22 cellular contexts compared by ENCODE assay signal in genomic region chr13:63050287-63050686, GRCh38.
DNase-seq lines count a peak whose midpoint lies in the region; ATAC-seq, FAIRE-seq and TF ChIP-seq lines count a peak whose summit lies in the region.
"Had no signal": no experiment of that assay in that cellular context is flagged by ENCODE, and none has a peak within 500 bp of the region (broad histone marks: within the 10 kb centered on the region; RNA-seq: fewer than 3 reads in every experiment).

No MANE protein-coding gene starts in this region.

- FAIRE-seq in A204.1 (lab: Jason Lieb, UNC), result peak; percentile 91
- FAIRE-seq in RCC 7860 (lab: Jason Lieb, UNC), result peak; percentile 39
- FAIRE-seq: GM12891, GM19239 had no signal

- no peak overlapping the region for H3K4me3 ChIP-seq in Caco-2 (ENCODE audit: low read depth, low read length)
- H3K4me3 ChIP-seq: BLaER1 had no signal

- no peak for TF ChIP-seq CTCF in WTC11 (IDR thresholded peaks at IDR 0.05)
- TF ChIP-seq CTCF in Caco-2 (IDR thresholded peaks at IDR 0.05; ENCODE audit: insufficient read depth in 1 of 2, low read depth in 1 of 2, low read length in 1 of 2, severe bottlenecking in 1 of 2, unreplicated experiment in 1 of 2), result no peak

- BruUV-seq in Caco-2 (replicated peaks; lab: Mats Ljungman, UMichigan), result no TSS peak

- no peak for ATAC-seq in WTC11
- ATAC-seq in HG03378 (IDR thresholded peaks at IDR 0.05; ENCODE audit: unreplicated experiment), result no peak

- H3K4me3 Mint-ChIP-seq in WTC11, result no peak overlapping the region
- no peak overlapping the region for H3K4me3 Mint-ChIP-seq in Caco-2 (ENCODE audit: unreplicated experiment)
- H3K4me3 Mint-ChIP-seq: CD14-positive monocyte; CD4-positive, alpha-beta memory T cell; CD4-positive, CD25-positive, alpha-beta regulatory T cell had no signal

- H3K9me3 Mint-ChIP-seq in WTC11, result peaks cover 13% of the 10 kb centered on the region
- H3K9me3 Mint-ChIP-seq in Caco-2 (ENCODE audit: unreplicated experiment), result no peaks in the 10 kb centered on the region

- no peaks in the 10 kb centered on the region for H3K36me3 ChIP-seq in Caco-2 (ENCODE audit: control insufficient read depth, insufficient read depth, low read length)
- H3K36me3 ChIP-seq: BE2C, BLaER1 had no signal

- DNase-seq in RCC 7860 (ENCODE audit: low spot score) (no peak), WTC11 (ENCODE audit: low spot score) (no peak), NCI-H1417 treated with DMSO at 0.1 percent for 48 hours (lab: John Stamatoyannopoulos, UW) (no peak), Caco-2 (no peak)
- DNase-seq: ACHN; BE2C; C1 segment of cervical spinal cord; CD4-positive, alpha-beta memory T cell; CD4-positive, CD25-positive, alpha-beta regulatory T cell; DMS 273 treated with DMSO at 0.1 percent for 48 hours; DMS153; DMS53; DMS79; DND-41; EL; GF-D8 had no signal

- CTCF ChIA-PET in WTC11 (lab: Charles Lee), result no interaction called here
- CTCF ChIA-PET in Caco-2 (lab: Charles Lee), result no interaction called here

- H3K27me3 Mint-ChIP-seq in WTC11 (ENCODE audit: low read depth), result no peaks in the 10 kb centered on the region
- H3K27me3 Mint-ChIP-seq in Caco-2 (ENCODE audit: insufficient read depth, unreplicated experiment), result peaks cover 1% of the 10 kb centered on the region
- H3K27me3 Mint-ChIP-seq: CD4-positive, alpha-beta memory T cell; CD4-positive, CD25-positive, alpha-beta regulatory T cell had no signal

- intact Hi-C loops in Caco-2 (cut with micrococcal nuclease; ENCODE audit: unreplicated experiment), result no loop called here

- H3K9me3 ChIP-seq in Caco-2, result no peaks in the 10 kb centered on the region
- H3K9me3 ChIP-seq: BE2C, BLaER1 had no signal

- peaks cover 6% of the 10 kb centered on the region for H3K36me3 Mint-ChIP-seq in WTC11
- no peaks in the 10 kb centered on the region for H3K36me3 Mint-ChIP-seq in Caco-2 (ENCODE audit: insufficient read depth, unreplicated experiment)
- H3K36me3 Mint-ChIP-seq: CD14-positive monocyte; CD4-positive, alpha-beta memory T cell; CD4-positive, CD25-positive, alpha-beta regulatory T cell had no signal

- H3K27ac Mint-ChIP-seq in WTC11, result no peak overlapping the region
- no peak overlapping the region for H3K27ac Mint-ChIP-seq in Caco-2 (ENCODE audit: unreplicated experiment)
- H3K27ac Mint-ChIP-seq: CD14-positive monocyte; CD4-positive, alpha-beta memory T cell; CD4-positive, CD25-positive, alpha-beta regulatory T cell had no signal

- no peaks in the 10 kb centered on the region for H3K27me3 ChIP-seq in Caco-2 (replicated peaks; ENCODE audit: control insufficient read depth, insufficient read depth, low read length)
- H3K27me3 ChIP-seq: BE2C, BLaER1 had no signal

- no peaks in the 10 kb centered on the region for H3K4me1 ChIP-seq in Caco-2
- H3K4me1 ChIP-seq: BE2C, BLaER1 had no signal

- H3K4me1 Mint-ChIP-seq in WTC11 (peaks cover 4% of the 10 kb centered on the region; the same call in 1 of the 2 replicates), Caco-2 (ENCODE audit: low read depth, unreplicated experiment) (no peaks in the 10 kb centered on the region)
- H3K4me1 Mint-ChIP-seq: CD14-positive monocyte; CD4-positive, alpha-beta memory T cell; CD4-positive, CD25-positive, alpha-beta regulatory T cell had no signal

- POLR2A ChIA-PET in WTC11 (lab: Charles Lee), result no interaction called here
- POLR2A ChIA-PET in Caco-2 (lab: Charles Lee), result no interaction called here

TF ChIP-seq in WTC11, 78 proteins besides CTCF, POLR2A, EP300 and RAD21:
- peak; percentile 97 for TF ChIP-seq HMGA2 (CRISPR knock-in tag; IDR thresholded peaks at IDR 0.05)
- no peak for TF ChIP-seq ZNF121 (CRISPR knock-in tag; IDR thresholded peaks at IDR 0.05)
TF ChIP-seq in WTC11: peak in this region for 1.
